12 cellular contexts compared by ENCODE assay signal in the genomic region with DNA sequence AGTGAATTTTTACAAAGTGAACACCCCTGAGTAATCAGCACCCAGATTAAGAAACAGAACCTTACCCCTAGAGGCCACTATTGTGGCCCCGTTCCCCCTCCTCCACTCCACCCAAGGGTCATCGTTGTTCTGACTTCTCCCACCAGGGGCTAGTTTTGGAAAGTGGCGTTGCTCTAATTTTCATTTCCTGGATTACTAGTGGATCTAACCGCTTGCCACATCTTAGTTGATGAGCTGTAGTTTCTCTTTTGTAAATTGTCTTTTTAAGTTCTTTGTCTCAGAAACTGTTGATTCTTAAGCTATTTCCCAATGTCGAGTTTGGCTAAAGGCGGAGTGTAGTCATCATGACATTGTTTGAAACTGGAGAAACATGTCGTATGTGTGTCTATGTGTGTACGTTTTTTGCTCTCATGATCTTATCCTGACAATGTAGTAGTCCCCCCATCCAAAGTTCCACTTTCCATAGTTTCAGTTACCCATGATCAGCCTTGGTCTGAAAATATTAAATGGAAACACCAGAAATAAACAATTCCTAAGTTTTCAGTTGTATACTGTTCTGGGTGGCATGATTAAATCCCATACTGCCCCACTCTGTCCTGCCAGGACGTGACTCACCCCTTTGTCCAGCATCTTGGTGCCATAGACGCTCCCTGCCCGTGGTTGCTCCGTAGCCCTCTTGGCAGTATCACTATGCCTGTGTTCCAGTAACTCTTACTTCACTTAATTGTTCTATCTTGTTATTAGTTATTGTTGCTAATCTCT.
DNase-seq lines count a peak whose midpoint lies in the region; ATAC-seq, FAIRE-seq and TF ChIP-seq lines count a peak whose summit lies in the region.
"Had no signal": no experiment of that assay in that cellular context is flagged by ENCODE, and none has a peak within 500 bp of the region (broad histone marks: within the 10 kb centered on the region; RNA-seq: fewer than 3 reads in every experiment).

No MANE protein-coding gene starts in this region.

- no peaks in the 10 kb centered on the region for H3K9me3 ChIP-seq in HepG2 (ENCODE audit: low read length)

- TF ChIP-seq EP300 in HepG2 (IDR thresholded peaks at IDR 0.05; ENCODE audit: low read depth in 2 of 2, low read length in 2 of 2), result no peak
- no peak for TF ChIP-seq EP300 in HepG2 (CRISPR knock-in tag; IDR thresholded peaks at IDR 0.05; ENCODE audit: borderline replicate concordance)

- H3K4me3 ChIP-seq in astrocyte of the spinal cord (ENCODE audit: low read depth, low read length), result no peak overlapping the region
- no peak overlapping the region for H3K4me3 ChIP-seq in HepG2 (replicated peaks in 1 of 3; ENCODE audit: insufficient read depth in 1 of 3, low read depth in 2 of 3, low read length in 3 of 3)

- in situ Hi-C loops in ACHN (cut with HindIII; ENCODE audit: low pct_ligation_motif_present, low pct_unique_long_range_greater_than_20kb, low sequenced_read_pairs), result no loop called here
- in situ Hi-C loops in astrocyte of the spinal cord (cut with HindIII; ENCODE audit: low sequenced_read_pairs), result no loop called here
- in situ Hi-C loops in HepG2 (cut with HindIII; ENCODE audit: extremely low pct_ligation_motif_present, low pct_unique_long_range_greater_than_20kb), result no loop called here

- H3K79me2 ChIP-seq in HepG2 (ENCODE audit: insufficient read depth, low read length), result no peaks in the 10 kb centered on the region

- peak; percentile 21 for TF ChIP-seq CTCF in astrocyte of the spinal cord (IDR thresholded peaks at IDR 0.05; ENCODE audit: low read depth, low read length)
- TF ChIP-seq CTCF in HepG2 (CRISPR knock-in tag; IDR thresholded peaks at IDR 0.05), result no peak

- no peaks in the 10 kb centered on the region for H4K20me1 ChIP-seq in HepG2 (ENCODE audit: insufficient read depth, low read length)

- H2AFZ ChIP-seq in HepG2 (ENCODE audit: low read length), result no peak overlapping the region

- H3K4me2 ChIP-seq in HepG2 (ENCODE audit: low read depth, low read length), result 0 out of 2 replicates have a peak overlapping the region, but pooled peaks have one; percentile 4

- no peak for TF ChIP-seq RAD21 in HepG2 (CRISPR knock-in tag; IDR thresholded peaks at IDR 0.05)

- CTCF ChIA-PET in HepG2 (lab: Yijun Ruan, JAX; ENCODE audit: low intra/inter-chr PET ratio, low total read pairs), result no interaction called here

- no peak for TF ChIP-seq POLR2A in HepG2 (IDR thresholded peaks at IDR 0.05; ENCODE audit: insufficient read depth in 1 of 2, low read depth in 2 of 2, low read length in 2 of 2)

- no TSS peak for BruUV-seq in HepG2 (replicated peaks; lab: Mats Ljungman, UMichigan)

- H3K27me3 ChIP-seq in HepG2 (ENCODE audit: control insufficient read depth in 1 of 2, insufficient read depth in 2 of 2, low read length in 2 of 2), result peaks cover 0 to 8% of the 10 kb centered on the region in 2 experiments; a peak in 2 of 5 replicates

- intact Hi-C loops in HepG2 (cut with micrococcal nuclease; ENCODE audit: unreplicated experiment), result no loop called here

- 46% methylated on average over 12 of the region's 12 CpGs for WGBS in HepG2 (ENCODE audit: low lambda C conversion rate)

- H3K9ac ChIP-seq in HepG2 (ENCODE audit: insufficient read depth, low read depth, low read length), result no peak overlapping the region

- peak; percentile 12 for FAIRE-seq in HepG2 (lab: Jason Lieb, UNC)

- DNase-seq in ACHN (peak; percentile 74), HT1080 (ENCODE audit: low read depth) (peak; percentile 78), astrocyte of the spinal cord (ENCODE audit: low read depth, low spot score) (peak; percentile 37), HepG2 (ENCODE audit: low spot score) (no peak), HCEC 1CT (no peak), NCI-H1105 (lab: John Stamatoyannopoulos, UW) (no peak)
- DNase-seq: activated CD4-positive, CD25-positive, alpha-beta regulatory T cell; effector memory CD4-positive, alpha-beta T cell; GOT3; NCI-H1417 treated with DMSO at 0.1 percent for 48 hours had no signal

- ATAC-seq in HepG2, result no peak; the same call in 2 of the 3 replicates
- ATAC-seq in HG02798 (IDR thresholded peaks at IDR 0.05; ENCODE audit: poor library complexity, unreplicated experiment), result no peak
- no peak for ATAC-seq in HG02973 (IDR thresholded peaks at IDR 0.05; ENCODE audit: unreplicated experiment)

- H3K36me3 ChIP-seq in HepG2 (replicated peaks in 1 of 2; ENCODE audit: control insufficient read depth in 1 of 2, insufficient read depth in 2 of 2, low read length in 2 of 2), result no peaks in the 10 kb centered on the region

- H3K27ac ChIP-seq in HepG2 (ENCODE audit: extremely low read length, insufficient read depth, low read length), result no peak overlapping the region

- POLR2A ChIA-PET in HepG2 (lab: Yijun Ruan, JAX), result no interaction called here

- H3K4me1 ChIP-seq in HepG2 (ENCODE audit: insufficient read depth, low read length), result peaks cover 36% of the 10 kb centered on the region

TF ChIP-seq in HepG2, 621 proteins besides CTCF, POLR2A, EP300 and RAD21:
- TF ChIP-seq NFIC (IDR thresholded peaks at IDR 0.05; ENCODE audit: low read length) (no peak), PHB2 (IDR thresholded peaks at IDR 0.05; ENCODE audit: partially characterized antibody) (no peak), HOXA9 (CRISPR knock-in tag; IDR thresholded peaks at IDR 0.05; ENCODE audit: borderline replicate concordance) (no peak), ZFP36 (IDR thresholded peaks at IDR 0.05; ENCODE audit: borderline replicate concordance, low read depth, low read length, partially characterized antibody) (no peak), TOE1 (CRISPR knock-in tag; IDR thresholded peaks at IDR 0.05) (no peak), ZNF703 (CRISPR knock-in tag; IDR thresholded peaks at IDR 0.05; ENCODE audit: borderline replicate concordance) (no peak)
- TF ChIP-seq, protein P1, sequence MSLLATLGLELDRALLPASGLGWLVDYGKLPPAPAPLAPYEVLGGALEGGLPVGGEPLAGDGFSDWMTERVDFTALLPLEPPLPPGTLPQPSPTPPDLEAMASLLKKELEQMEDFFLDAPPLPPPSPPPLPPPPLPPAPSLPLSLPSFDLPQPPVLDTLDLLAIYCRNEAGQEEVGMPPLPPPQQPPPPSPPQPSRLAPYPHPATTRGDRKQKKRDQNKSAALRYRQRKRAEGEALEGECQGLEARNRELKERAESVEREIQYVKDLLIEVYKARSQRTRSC (CRISPR knock-in tag; IDR thresholded peaks at IDR 0.05; ENCODE audit: low read depth), result no peak
- TF ChIP-seq, protein P2, sequence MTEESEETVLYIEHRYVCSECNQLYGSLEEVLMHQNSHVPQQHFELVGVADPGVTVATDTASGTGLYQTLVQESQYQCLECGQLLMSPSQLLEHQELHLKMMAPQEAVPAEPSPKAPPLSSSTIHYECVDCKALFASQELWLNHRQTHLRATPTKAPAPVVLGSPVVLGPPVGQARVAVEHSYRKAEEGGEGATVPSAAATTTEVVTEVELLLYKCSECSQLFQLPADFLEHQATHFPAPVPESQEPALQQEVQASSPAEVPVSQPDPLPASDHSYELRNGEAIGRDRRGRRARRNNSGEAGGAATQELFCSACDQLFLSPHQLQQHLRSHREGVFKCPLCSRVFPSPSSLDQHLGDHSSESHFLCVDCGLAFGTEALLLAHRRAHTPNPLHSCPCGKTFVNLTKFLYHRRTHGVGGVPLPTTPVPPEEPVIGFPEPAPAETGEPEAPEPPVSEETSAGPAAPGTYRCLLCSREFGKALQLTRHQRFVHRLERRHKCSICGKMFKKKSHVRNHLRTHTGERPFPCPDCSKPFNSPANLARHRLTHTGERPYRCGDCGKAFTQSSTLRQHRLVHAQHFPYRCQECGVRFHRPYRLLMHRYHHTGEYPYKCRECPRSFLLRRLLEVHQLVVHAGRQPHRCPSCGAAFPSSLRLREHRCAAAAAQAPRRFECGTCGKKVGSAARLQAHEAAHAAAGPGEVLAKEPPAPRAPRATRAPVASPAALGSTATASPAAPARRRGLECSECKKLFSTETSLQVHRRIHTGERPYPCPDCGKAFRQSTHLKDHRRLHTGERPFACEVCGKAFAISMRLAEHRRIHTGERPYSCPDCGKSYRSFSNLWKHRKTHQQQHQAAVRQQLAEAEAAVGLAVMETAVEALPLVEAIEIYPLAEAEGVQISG (CRISPR knock-in tag; IDR thresholded peaks at IDR 0.05), result no peak
TF ChIP-seq in HepG2: peak in this region for 0.

Comparison
In these comparisons a context has a peak if more than half of its experiments do, and no peak if none do; other contexts are left out.
1. DNase-seq: peak in ACHN (single experiment), HT1080 (single experiment) and astrocyte of the spinal cord (single experiment); none in HepG2 (single experiment), HCEC 1CT (single experiment) and NCI-H1105 (single experiment).